Comparison of ENCODE assay signal across 10 cellular contexts in the genomic region with DNA sequence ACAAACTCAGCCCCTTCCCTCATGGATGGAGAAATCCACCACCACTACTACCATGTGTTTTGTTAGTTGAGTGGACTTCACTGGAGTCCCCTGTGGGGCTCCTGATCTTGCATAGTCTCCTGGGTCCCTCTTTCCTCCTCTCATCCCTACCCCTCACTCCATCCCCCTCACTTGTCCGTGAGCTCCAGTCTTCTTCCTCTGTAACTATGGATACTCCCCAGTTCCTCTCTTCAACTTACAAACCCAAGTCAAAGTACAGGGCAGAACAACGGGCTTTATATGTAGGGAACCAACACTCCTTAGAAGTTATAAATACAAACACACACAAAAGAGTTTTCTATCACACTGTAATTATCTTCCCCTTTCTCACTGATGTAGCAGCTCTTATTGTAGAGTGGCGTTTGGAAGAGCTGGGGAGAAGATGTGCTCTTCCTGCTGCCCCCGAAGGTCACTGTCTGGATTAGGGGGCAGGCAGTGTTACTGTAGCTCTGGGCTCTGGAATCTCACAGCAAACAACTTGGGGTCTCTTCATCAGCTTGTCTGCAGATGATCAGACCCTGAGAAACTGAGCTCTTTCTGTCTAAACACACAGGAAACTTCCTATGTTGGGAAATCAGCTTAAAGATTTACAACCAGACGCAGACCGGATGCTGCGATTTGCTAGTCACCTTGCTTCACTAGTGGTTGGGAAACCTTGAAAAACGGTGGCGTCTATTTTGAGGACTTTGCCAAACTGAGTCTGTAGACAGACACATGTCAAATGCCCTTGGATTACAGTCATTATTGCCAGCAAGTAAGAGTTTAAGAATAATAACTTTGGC. TPM values are rescaled to one million over a fixed set of nuclear protein-coding genes. Genes with fewer than 3 reads are reported as not detected.
DNase-seq lines count a peak whose midpoint lies in the region; ATAC-seq and TF ChIP-seq lines count a peak whose summit lies in the region.
"Had no signal": no experiment of that assay in that cellular context is flagged by ENCODE, and none has a peak within 500 bp of the region (broad histone marks: within the 10 kb centered on the region; RNA-seq: fewer than 3 reads in every experiment).

No MANE protein-coding gene starts in this region.

- DNase-seq in activated naive CD4-positive, alpha-beta T cell treated with anti-CD3 and anti-CD28 coated beads, Interleukin-2, amount 50 U/mL, for 72 hours (ENCODE audit: low spot score in 2 of 2): peak in 1 of 2 donors; percentile 16
- DNase-seq in nephron progenitor cell: no peak
- DNase-seq in HUDEP-2 (lab: John Stamatoyannopoulos, UW; ENCODE audit: unreplicated experiment in 76 of 76): no peak
- DNase-seq in tibial nerve (ENCODE audit: low spot score in 2 of 2): no peak
- DNase-seq in mesothelial cell of epicardium (ENCODE audit: low spot score in 2 of 2, unreplicated experiment in 2 of 2): no peak

- TF ChIP-seq POLR2A in tibial nerve (IDR thresholded peaks at IDR 0.05): no peak

- H3K27ac Mint-ChIP-seq in IgD-negative memory B cell (peak overlapping the region in 2 of 3 donors; percentile 5 to 37), nephron progenitor cell (peak overlapping the region; percentile 19), mesothelial cell of epicardium (no peak overlapping the region)
- H3K27ac Mint-ChIP-seq in activated naive CD4-positive, alpha-beta T cell treated with anti-CD3 and anti-CD28 coated beads, Interleukin-2, amount 50 U/mL, for 72 hours: peak overlapping the region; percentile 32 to 81

- H3K36me3 Mint-ChIP-seq in IgD-negative memory B cell: peaks cover 1% of the 10 kb centered on the region
- peaks cover 0 to 13% of the 10 kb centered on the region in 2 donors for H3K36me3 Mint-ChIP-seq in activated naive CD4-positive, alpha-beta T cell treated with anti-CD3 and anti-CD28 coated beads, Interleukin-2, amount 50 U/mL, for 72 hours
- peaks cover 14% of the 10 kb centered on the region for H3K36me3 Mint-ChIP-seq in nephron progenitor cell (ENCODE audit: low read depth)
- peaks cover 2% of the 10 kb centered on the region for H3K36me3 Mint-ChIP-seq in mesothelial cell of epicardium

- H3K4me3 Mint-ChIP-seq in IgD-negative memory B cell (peak overlapping the region in 2 of 4 donors; percentile 66 to 70), nephron progenitor cell (no peak overlapping the region), mesothelial cell of epicardium (no peak overlapping the region)

- TF ChIP-seq EP300 in tibial nerve (IDR thresholded peaks at IDR 0.05): no peak

- no peaks in the 10 kb centered on the region for H3K9me3 ChIP-seq in tibial nerve

- peak overlapping the region in 2 of 4 donors; percentile 36 to 47 for H3K27ac ChIP-seq in tibial nerve

- no peak overlapping the region for H3K4me3 ChIP-seq in tibial nerve

- peaks cover 0 to 10% (median 3%) of the 10 kb centered on the region in 4 donors for H3K4me1 ChIP-seq in tibial nerve

- WGBS in tibial nerve, 2 donors: 56 to 63% methylated on average over 9 of the region's 9 CpGs

- ATAC-seq in GM19395 (IDR thresholded peaks at IDR 0.05; ENCODE audit: unreplicated experiment) (peak; percentile 82), HG03135 (IDR thresholded peaks at IDR 0.05; ENCODE audit: unreplicated experiment) (no peak)
- ATAC-seq in activated naive CD4-positive, alpha-beta T cell treated with anti-CD3 and anti-CD28 coated beads, Interleukin-2, amount 50 U/mL, for 72 hours: peak; percentile 30 to 56
- ATAC-seq: HCT116, Panc1 had no signal

- H3K4me1 Mint-ChIP-seq in IgD-negative memory B cell (peaks cover 23 to 46% (median 46%) of the 10 kb centered on the region in 3 donors), nephron progenitor cell (peaks cover 13% of the 10 kb centered on the region), mesothelial cell of epicardium (peaks cover 7% of the 10 kb centered on the region)

- no peaks in the 10 kb centered on the region for H3K27me3 ChIP-seq in tibial nerve

- H3K36me3 ChIP-seq in tibial nerve: no peaks in the 10 kb centered on the region

- H3K27me3 Mint-ChIP-seq in IgD-negative memory B cell (no peaks in the 10 kb centered on the region), nephron progenitor cell (ENCODE audit: low read depth, poor library complexity) (no peaks in the 10 kb centered on the region), mesothelial cell of epicardium (ENCODE audit: low read depth) (no peaks in the 10 kb centered on the region)

- H3K9me3 Mint-ChIP-seq in IgD-negative memory B cell (no peaks in the 10 kb centered on the region), nephron progenitor cell (no peaks in the 10 kb centered on the region), mesothelial cell of epicardium (no peaks in the 10 kb centered on the region)
- no peaks in the 10 kb centered on the region for H3K9me3 Mint-ChIP-seq in activated naive CD4-positive, alpha-beta T cell treated with anti-CD3 and anti-CD28 coated beads, Interleukin-2, amount 50 U/mL, for 72 hours

- no peak for TF ChIP-seq CTCF in nephron progenitor cell (IDR thresholded peaks at IDR 0.05)
- TF ChIP-seq CTCF in tibial nerve (IDR thresholded peaks at IDR 0.05): no peak
- no peak for TF ChIP-seq CTCF in mesothelial cell of epicardium (IDR thresholded peaks at IDR 0.05; ENCODE audit: unreplicated experiment)

RNA-seq across cellular contexts. Expression of a gene that starts 13.6 kb away (rescaled TPM):
- 112 TPM for polyA plus RNA-seq in IgD-negative memory B cell
- total RNA-seq in activated naive CD4-positive, alpha-beta T cell treated with anti-CD3 and anti-CD28 coated beads, Interleukin-2, amount 50 U/mL, for 72 hours: 10 to 100 TPM; 19.9 to 44.6 TPM
- total RNA-seq in tibial nerve (10 to 100 TPM in 1 of 4 donors, 1 to 10 TPM in 3; 1.7 to 15.9 (median 2.5) TPM), mesothelial cell of epicardium (4.7 to 6.1 TPM (median 5.1 TPM) in 3 replicates)
